In genomic region chr3:49021813-49022720, GRCh38 we compare ENCODE assay signal across 8 cellular contexts. TPM values are rescaled to one million over a fixed set of nuclear protein-coding genes. Genes with fewer than 3 reads are reported as not detected.
A peak's percentile ranks its signal among the peaks of the same experiment; 100 is the strongest.
DNase-seq lines count a peak whose midpoint lies in the region; ATAC-seq and TF ChIP-seq lines count a peak whose summit lies in the region.

A gene with protein sequence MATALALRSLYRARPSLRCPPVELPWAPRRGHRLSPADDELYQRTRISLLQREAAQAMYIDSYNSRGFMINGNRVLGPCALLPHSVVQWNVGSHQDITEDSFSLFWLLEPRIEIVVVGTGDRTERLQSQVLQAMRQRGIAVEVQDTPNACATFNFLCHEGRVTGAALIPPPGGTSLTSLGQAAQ (plus strand): TSS chr3:49022121. CDS start chr3:49022145, 24 bp downstream.

- H3K4me3 ChIP-seq in BLaER1 (peak within 1 kb of the TSS; percentile 96), colonic mucosa (peak within 1 kb of the TSS; percentile 92)

- peak; percentile 95 for TF ChIP-seq CTCF in colonic mucosa (IDR thresholded peaks at IDR 0.05)

- DNase-seq in NCI-H510A treated with DMSO at 0.1 percent for 48 hours (lab: John Stamatoyannopoulos, UW) (peak; percentile 95), colonic mucosa (peak; percentile 95), left lobe of liver (ENCODE audit: low spot score) (peak; percentile 94)
- peak; percentile 95 for DNase-seq in activated CD4-positive, alpha-beta T cell treated with anti-CD3 and anti-CD28 coated beads for 48 hours
- DNase-seq in stimulated activated CD4-positive, alpha-beta T cell treated with anti-CD3 and anti-CD28 coated beads, Interleukin-2, amount 100 ng/mL, for 4 hours (ENCODE audit: low read depth) = peak; percentile 87

- H3K27me3 ChIP-seq in BLaER1 = no peaks in the 10 kb centered on the region
- no peaks in the 10 kb centered on the region for H3K27me3 ChIP-seq in colonic mucosa

- intact Hi-C loops in colonic mucosa (cut with DNase I) = no loop called here

- H3K4me1 ChIP-seq in BLaER1 (peaks cover 61% of the 10 kb centered on the region), colonic mucosa (peaks cover 19% of the 10 kb centered on the region)

- peaks cover 44% of the 10 kb centered on the region for H3K36me3 ChIP-seq in BLaER1
- peaks cover 4% of the 10 kb centered on the region for H3K36me3 ChIP-seq in colonic mucosa

- TF ChIP-seq POLR2A in GM19099 (IDR thresholded peaks at IDR 0.05; ENCODE audit: extremely low read depth, insufficient read length, low read depth) = peak; percentile 94

- H3K9ac ChIP-seq in BLaER1 (peak within 1 kb of the TSS; percentile 100), colonic mucosa (ENCODE audit: low read depth in 2 of 2, low read length in 2 of 2) (peak within 1 kb of the TSS; percentile 97 to 98)

- H4K20me1 ChIP-seq in BLaER1 = peaks cover 55% of the 10 kb centered on the region

- H3K4me2 ChIP-seq in BLaER1 = peak within 1 kb of the TSS; percentile 97

- H3K9me3 ChIP-seq in BLaER1 (no peaks in the 10 kb centered on the region), colonic mucosa (no peaks in the 10 kb centered on the region)

- H3K27ac ChIP-seq in BLaER1 (peak within 1 kb of the TSS; percentile 100), colonic mucosa (peak within 1 kb of the TSS; percentile 100)

- peak; percentile 45 for ATAC-seq in HG03378 (IDR thresholded peaks at IDR 0.05; ENCODE audit: unreplicated experiment)
- peak; percentile 79 for ATAC-seq in left lobe of liver

RNA-seq across cellular contexts. Expression of the gene that starts here (rescaled TPM):
- 10 to 100 TPM; 62.2 to 98.4 TPM for total RNA-seq in colonic mucosa
- 44.2 TPM for total RNA-seq in left lobe of liver

Comparison
In these comparisons a context has a peak if more than half of its experiments do, and no peak if none do; other contexts are left out.
1. Peak in every context shown above with its lines: DNase-seq, ATAC-seq, H3K4me3 ChIP-seq and H3K27ac ChIP-seq.